In the genomic region with DNA sequence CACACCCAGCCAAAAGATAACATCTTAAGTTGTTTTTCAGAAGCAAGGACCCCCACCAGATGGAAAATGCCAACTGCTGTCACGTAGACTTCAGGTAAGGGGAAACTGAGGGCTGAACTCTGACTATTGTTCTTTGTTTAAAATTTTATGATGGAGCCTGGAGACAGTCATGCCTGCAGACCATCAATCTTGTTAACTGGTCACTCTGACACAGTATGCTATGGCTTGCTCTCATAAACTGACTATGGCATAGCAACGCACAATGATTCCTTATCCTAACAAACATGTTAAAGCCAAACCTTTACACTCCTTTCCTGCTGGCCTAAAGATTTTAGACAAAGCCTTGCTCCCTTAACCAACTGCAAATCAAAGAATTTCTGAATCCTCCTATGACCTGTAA, we compare ENCODE assay signal across 23 cellular contexts.
"Had no signal": no experiment of that assay in that cellular context is flagged by ENCODE, and none has a peak within 500 bp of the region (broad histone marks: within the 10 kb centered on the region; RNA-seq: fewer than 3 reads in every experiment).

No MANE protein-coding gene starts in this region.

- H3K9me3 ChIP-seq: colonic mucosa, gastrocnemius medialis had no signal

- H3K4me3 ChIP-seq: colonic mucosa, coronary artery, dorsolateral prefrontal cortex, esophagus muscularis mucosa, esophagus squamous epithelium, gastrocnemius medialis, gastroesophageal sphincter, heart left ventricle, heart right ventricle had no signal

- H3K36me3 ChIP-seq: colonic mucosa, esophagus muscularis mucosa, esophagus squamous epithelium, gastrocnemius medialis, gastroesophageal sphincter, heart left ventricle, heart right ventricle had no signal

- H3K4me1 ChIP-seq: colonic mucosa, esophagus muscularis mucosa, esophagus squamous epithelium, foreskin keratinocyte, gastrocnemius medialis, gastroesophageal sphincter, heart left ventricle, heart right ventricle had no signal

- H3K27ac ChIP-seq: colonic mucosa, coronary artery, dorsolateral prefrontal cortex, epithelial cell of prostate, esophagus muscularis mucosa, esophagus squamous epithelium, foreskin keratinocyte, gastrocnemius medialis, gastroesophageal sphincter, heart left ventricle, heart right ventricle had no signal

- DNase-seq: colonic mucosa; cortex of kidney; dermis blood vessel endothelial cell; dorsolateral prefrontal cortex; effector CD4-positive, alpha-beta T cell; effector CD8-positive, alpha-beta T cell; effector memory CD4-positive, alpha-beta T cell; effector memory CD8-positive, alpha-beta T cell; endodermal cell; erythroblast; esophagus squamous epithelium; foreskin fibroblast; foreskin keratinocyte; foreskin melanocyte; gastrocnemius medialis; glutamatergic neuron; head of caudate nucleus; heart left ventricle; heart right ventricle had no signal
